In genomic region chr7:121084748-121085336, GRCh38 we compare ENCODE assay signal across 1 cellular context.
TF ChIP-seq lines count a peak whose summit lies in the region.

No MANE protein-coding gene starts in this region.

TF ChIP-seq in SK-N-SH, 30 proteins besides CTCF, POLR2A, EP300 and RAD21 (continued from another document):
- TF ChIP-seq REST (IDR thresholded peaks at IDR 0.05; ENCODE audit: low read depth, low read length) (no peak), SIN3A (IDR thresholded peaks at IDR 0.05; ENCODE audit: borderline replicate concordance, low read depth, low read length) (peak; percentile 54; the same call in 1 of the 2 replicates), RCOR1 (IDR thresholded peaks at IDR 0.05; ENCODE audit: low read length) (no peak), RXRA (IDR thresholded peaks at IDR 0.05; ENCODE audit: borderline replicate concordance, low read depth) (peak; percentile 62; the same call in 1 of the 2 replicates), NFIC (IDR thresholded peaks at IDR 0.05; ENCODE audit: borderline replicate concordance) (peak; percentile 60), FOXJ3 (CRISPR knock-in tag; IDR thresholded peaks at IDR 0.05) (no peak), GATA2 (CRISPR knock-in tag; IDR thresholded peaks at IDR 0.05) (no peak), RFX5 (IDR thresholded peaks at IDR 0.05; ENCODE audit: low read length) (no peak), TAF1 (IDR thresholded peaks at IDR 0.05; ENCODE audit: borderline replicate concordance, low read depth, low read length) (no peak), TCF12 (IDR thresholded peaks at IDR 0.05) (peak; percentile 94), MXI1 (IDR thresholded peaks at IDR 0.05; ENCODE audit: low read depth, low read length) (0 out of 2 replicates have a peak, but pooled peaks have one; percentile 30), MEF2A (IDR thresholded peaks at IDR 0.05; ENCODE audit: borderline replicate concordance, low read depth) (peak; percentile 87; the same call in 1 of the 2 replicates), FOXM1 (IDR thresholded peaks at IDR 0.05; ENCODE audit: low read depth) (peak; percentile 49; the same call in 1 of the 2 replicates), PBX3 (IDR thresholded peaks at IDR 0.05) (peak; percentile 62), JUND (IDR thresholded peaks at IDR 0.05) (peak; percentile 86), POLR2AphosphoS5 (IDR thresholded peaks at IDR 0.05; ENCODE audit: low read depth, low read length) (peak; percentile 27; the same call in 1 of the 2 replicates), USF2 (IDR thresholded peaks at IDR 0.05; ENCODE audit: borderline replicate concordance, low read depth, low read length) (no peak), NRF1 (IDR thresholded peaks at IDR 0.05; ENCODE audit: low read depth, low read length) (no peak), FOSL2 (IDR thresholded peaks at IDR 0.05; ENCODE audit: borderline replicate concordance, low read depth) (peak; percentile 89), ZBTB33 (IDR thresholded peaks at IDR 0.05; ENCODE audit: borderline replicate concordance, low read depth) (0 out of 2 replicates have a peak, but pooled peaks have one; percentile 52), EZH2phosphoT487 (IDR thresholded peaks at IDR 0.05; ENCODE audit: borderline replicate concordance, low read depth) (no peak), TEAD4 (IDR thresholded peaks at IDR 0.05; ENCODE audit: borderline replicate concordance, insufficient read depth) (peak; percentile 95), MAX (IDR thresholded peaks at IDR 0.05; ENCODE audit: low read depth) (peak; percentile 77), CHD2 (IDR thresholded peaks at IDR 0.05; ENCODE audit: low read length, partially characterized antibody) (no peak)
